19 cellular contexts compared by ENCODE assay signal in the genomic region with DNA sequence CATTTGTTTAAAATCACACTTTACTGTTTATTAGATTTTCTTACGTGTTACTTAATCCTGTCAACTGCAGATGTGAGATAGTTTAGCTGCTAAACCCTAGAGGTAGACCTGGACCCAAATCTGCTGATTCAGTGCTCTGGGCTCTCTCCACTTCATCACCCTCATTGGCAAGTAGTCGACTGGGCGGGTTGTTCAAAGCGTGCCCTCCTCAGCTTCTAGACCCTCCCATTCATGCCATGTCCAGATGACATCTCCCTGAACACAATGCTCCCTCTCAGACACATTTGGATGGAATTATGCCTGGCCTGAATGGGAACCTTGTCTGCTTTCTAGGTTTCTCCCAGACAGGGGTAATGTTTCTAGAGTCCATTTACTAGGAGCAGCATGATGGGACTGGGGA. TPM values are rescaled to one million over a fixed set of nuclear protein-coding genes. Genes with fewer than 3 reads are reported as not detected.
DNase-seq lines count a peak whose midpoint lies in the region; ATAC-seq and TF ChIP-seq lines count a peak whose summit lies in the region.
"Had no signal": no experiment of that assay in that cellular context is flagged by ENCODE, and none has a peak within 500 bp of the region (broad histone marks: within the 10 kb centered on the region; RNA-seq: fewer than 3 reads in every experiment).

No MANE protein-coding gene starts in this region.

- H3K4me3 Mint-ChIP-seq in stimulated activated effector memory CD8-positive, alpha-beta T cell treated with anti-CD3 and anti-CD28 coated beads, Interleukin-12 subunit alpha, Interleukin-12 subunit beta, amount 100 ng/mL, for 72 hours: no peak overlapping the region
- H3K4me3 Mint-ChIP-seq: brain; HFFc6; IgD-negative memory B cell; mesothelial cell of epicardium; T-helper 2 cell treated with Interferon-gamma antibody and Interleukin-4, amounts not matched to agents 5 μg/mL and 100 μg/mL, for 36 hours had no signal

- intact Hi-C loops in heart left ventricle (cut with DNase I) (loop anchor here in 2 of 10 donors (5.0 kb wide), 3 partner anchors 43 to 147 kb away; a partner anchor contains a TSS), Right ventricle myocardium inferior (cut with DNase I) (loop anchor here (5.0 kb wide), 3 partner anchors 43 to 108 kb away; a partner anchor contains a TSS), head of caudate nucleus (cut with DNase I) (no loop called here)

- WGBS in heart left ventricle, 4 donors: 76 to 85% (median 80%) methylated on average over 4 of the region's 4 CpGs

- H3K27ac ChIP-seq in heart left ventricle: peak overlapping the region in 1 of 12 donors; percentile 82
- H3K27ac ChIP-seq: neutrophil, sigmoid colon had no signal

- no peaks in the 10 kb centered on the region for H3K9me3 ChIP-seq in heart left ventricle
- H3K9me3 ChIP-seq: neutrophil, sigmoid colon had no signal

- peak overlapping the region; percentile 85 for H3K27ac Mint-ChIP-seq in stimulated activated effector memory CD8-positive, alpha-beta T cell treated with anti-CD3 and anti-CD28 coated beads, Interleukin-12 subunit alpha, Interleukin-12 subunit beta, amount 100 ng/mL, for 72 hours
- H3K27ac Mint-ChIP-seq: HFFc6; IgD-negative memory B cell; mesothelial cell of epicardium; T-helper 2 cell treated with Interferon-gamma antibody and Interleukin-4, amounts not matched to agents 5 μg/mL and 100 μg/mL, for 36 hours had no signal

- DNase-seq in heart left ventricle (no peak), Right ventricle myocardium inferior (ENCODE audit: missing footprints) (no peak), amygdala (lab: John Stamatoyannopoulos, UW) (peak in 33 of 56 donors; percentile 6 to 69 (median 29)), head of caudate nucleus (peak in 37 of 42 donors; percentile 6 to 79 (median 48)), GF-D8 (lab: John Stamatoyannopoulos, UW) (no peak), NCI-H1436 (lab: John Stamatoyannopoulos, UW) (no peak)
- no peak for DNase-seq in stimulated activated effector memory CD8-positive, alpha-beta T cell treated with anti-CD3 and anti-CD28 coated beads, Interleukin-12 subunit alpha, Interleukin-12 subunit beta, amount 100 ng/mL, for 72 hours (ENCODE audit: low spot score in 2 of 2)
- DNase-seq: EL, HFFc6, kidney glomerular epithelial cell, NCI-H2029 treated with DMSO at 0.1 percent for 48 hours, SHP77, sigmoid colon had no signal

- ATAC-seq in heart left ventricle (peak in 3 of 4 donors; percentile 13 to 24 (median 17)), Right ventricle myocardium inferior (no peak), HG02884 (IDR thresholded peaks at IDR 0.05; ENCODE audit: unreplicated experiment) (no peak)
- ATAC-seq in stimulated activated effector memory CD8-positive, alpha-beta T cell treated with anti-CD3 and anti-CD28 coated beads, Interleukin-12 subunit alpha, Interleukin-12 subunit beta, amount 100 ng/mL, for 72 hours: no peak

- H3K27me3 ChIP-seq in heart left ventricle: no peaks in the 10 kb centered on the region
- H3K27me3 ChIP-seq: neutrophil, sigmoid colon had no signal

- no peak for TF ChIP-seq POLR2A in heart left ventricle (IDR thresholded peaks at IDR 0.05)

- H3K36me3 ChIP-seq in heart left ventricle: peaks cover 0 to 39% (median 21%) of the 10 kb centered on the region in 9 donors

- peaks cover 8% of the 10 kb centered on the region for H3K4me1 Mint-ChIP-seq in stimulated activated effector memory CD8-positive, alpha-beta T cell treated with anti-CD3 and anti-CD28 coated beads, Interleukin-12 subunit alpha, Interleukin-12 subunit beta, amount 100 ng/mL, for 72 hours
- H3K4me1 Mint-ChIP-seq: mesothelial cell of epicardium had no signal

- TF ChIP-seq CTCF in heart left ventricle (IDR thresholded peaks at IDR 0.05): no peak

- no peak overlapping the region for H3K4me3 ChIP-seq in heart left ventricle
- H3K4me3 ChIP-seq: sigmoid colon had no signal

- H3K4me1 ChIP-seq in heart left ventricle: peaks cover 0 to 51% (median 42%) of the 10 kb centered on the region in 12 donors
- H3K4me1 ChIP-seq: sigmoid colon had no signal

- peaks cover 52% of the 10 kb centered on the region for H3K36me3 Mint-ChIP-seq in stimulated activated effector memory CD8-positive, alpha-beta T cell treated with anti-CD3 and anti-CD28 coated beads, Interleukin-12 subunit alpha, Interleukin-12 subunit beta, amount 100 ng/mL, for 72 hours

- no peaks in the 10 kb centered on the region for H3K9me3 Mint-ChIP-seq in stimulated activated effector memory CD8-positive, alpha-beta T cell treated with anti-CD3 and anti-CD28 coated beads, Interleukin-12 subunit alpha, Interleukin-12 subunit beta, amount 100 ng/mL, for 72 hours
- H3K9me3 Mint-ChIP-seq: HFFc6; IgD-negative memory B cell; mesothelial cell of epicardium; T-helper 2 cell treated with Interferon-gamma antibody and Interleukin-4, amounts not matched to agents 5 μg/mL and 100 μg/mL, for 36 hours had no signal

RNA-seq across cellular contexts. Expression of a gene that starts 43.7 kb away (rescaled TPM):
- total RNA-seq in heart left ventricle (10 to 100 TPM in 7 of 9 donors, 1 to 10 TPM in 2; 4.1 to 15.3 (median 12.6) TPM), Right ventricle myocardium inferior (15.8 TPM)
- 10 to 100 TPM; 12.8 to 15.4 TPM for polyA plus RNA-seq in heart left ventricle

Comparison
In these comparisons a context has a peak if more than half of its experiments do, and no peak if none do; other contexts are left out.
1. ATAC-seq: peak in heart left ventricle (3 of 4); none in Right ventricle myocardium inferior (single experiment), stimulated activated effector memory CD8-positive, alpha-beta T cell treated with anti-CD3 and anti-CD28 coated beads, Interleukin-12 subunit alpha, Interleukin-12 subunit beta, amount 100 ng/mL, for 72 hours (single experiment) and HG02884 (single experiment).
2. DNase-seq: peak in amygdala (33 of 56) and head of caudate nucleus (37 of 42); none in heart left ventricle (0 of 5), Right ventricle myocardium inferior (single experiment), stimulated activated effector memory CD8-positive, alpha-beta T cell treated with anti-CD3 and anti-CD28 coated beads, Interleukin-12 subunit alpha, Interleukin-12 subunit beta, amount 100 ng/mL, for 72 hours (0 of 2), GF-D8 (single experiment) and NCI-H1436 (single experiment).